ENCODE assay signal across 12 cellular contexts in the genomic region with DNA sequence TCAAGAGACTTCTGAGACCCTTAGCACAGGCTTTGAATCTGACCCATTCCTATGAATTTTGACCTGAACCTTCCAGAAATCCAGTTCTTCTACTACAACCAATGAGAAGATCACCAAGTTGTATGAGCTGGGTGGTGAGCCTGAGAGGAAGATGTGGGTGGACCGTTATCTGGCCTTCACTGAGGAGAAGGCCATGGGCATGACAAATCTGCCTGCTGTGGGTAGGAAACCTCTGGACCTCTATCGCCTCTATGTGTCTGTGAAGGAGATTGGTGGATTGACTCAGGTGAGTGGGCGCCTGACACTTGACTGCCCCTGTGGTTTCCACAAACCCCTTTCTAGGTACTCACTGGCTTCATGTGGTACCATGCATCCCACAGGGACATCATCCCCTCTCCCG. TPM values are rescaled to one million over a fixed set of nuclear protein-coding genes. Genes with fewer than 3 reads are reported as not detected.
A peak's percentile ranks its signal among the peaks of the same experiment; 100 is the strongest.
DNase-seq lines count a peak whose midpoint lies in the region; ATAC-seq and TF ChIP-seq lines count a peak whose summit lies in the region.
"Had no signal": no experiment of that assay in that cellular context is flagged by ENCODE, and none has a peak within 500 bp of the region (broad histone marks: within the 10 kb centered on the region; RNA-seq: fewer than 3 reads in every experiment).

No MANE protein-coding gene starts in this region.

- H3K27me3 ChIP-seq in WERI-Rb-1 (ENCODE audit: insufficient read depth, low read depth, severe bottlenecking): no peaks in the 10 kb centered on the region

- H3K27ac ChIP-seq in WERI-Rb-1: no peak overlapping the region

- no peak for DNase-seq in activated naive CD4-positive, alpha-beta T cell (lab: John Stamatoyannopoulos, UW)
- DNase-seq in activated naive CD8-positive, alpha-beta T cell treated with anti-CD3 and anti-CD28 coated beads, Interleukin-2, amount 10 ng/mL, durations not matched to agents 7 days and 5 days: no peak
- DNase-seq in myocyte (ENCODE audit: low read depth) (peak; percentile 2), NCI-H524 (lab: John Stamatoyannopoulos, UW) (no peak), WERI-Rb-1 (no peak)
- DNase-seq: Caco-2, foreskin fibroblast, NCI-H1048, NCI-H748 treated with DMSO at 0.1 percent for 48 hours had no signal

- H3K27ac Mint-ChIP-seq in activated naive CD4-positive, alpha-beta T cell treated with anti-CD3 and anti-CD28 coated beads, Interleukin-2, amount 50 U/mL, for 24 hours: peak overlapping the region; percentile 79
- H3K27ac Mint-ChIP-seq in activated naive CD8-positive, alpha-beta T cell treated with anti-CD3 and anti-CD28 coated beads, Interleukin-2, amount 10 ng/mL, durations not matched to agents 7 days and 5 days: peak overlapping the region; percentile 21
- H3K27ac Mint-ChIP-seq in stimulated activated naive CD8-positive, alpha-beta T cell treated with anti-CD3 and anti-CD28 coated beads, Interleukin-15, Interleukin-2, amounts not matched to agents 100 ng/mL and 50 ng/mL, for 24 hours: peak overlapping the region; percentile 84

- H3K4me1 Mint-ChIP-seq in activated naive CD4-positive, alpha-beta T cell treated with anti-CD3 and anti-CD28 coated beads, Interleukin-2, amount 50 U/mL, for 24 hours: peaks cover 23% of the 10 kb centered on the region
- H3K4me1 Mint-ChIP-seq in activated naive CD8-positive, alpha-beta T cell treated with anti-CD3 and anti-CD28 coated beads, Interleukin-2, amount 10 ng/mL, durations not matched to agents 7 days and 5 days: peaks cover 26% of the 10 kb centered on the region
- peaks cover 51% of the 10 kb centered on the region for H3K4me1 Mint-ChIP-seq in stimulated activated naive CD8-positive, alpha-beta T cell treated with anti-CD3 and anti-CD28 coated beads, Interleukin-15, Interleukin-2, amounts not matched to agents 100 ng/mL and 50 ng/mL, for 24 hours (ENCODE audit: low read depth)

- H3K9me3 Mint-ChIP-seq in activated naive CD4-positive, alpha-beta T cell treated with anti-CD3 and anti-CD28 coated beads, Interleukin-2, amount 50 U/mL, for 24 hours: no peaks in the 10 kb centered on the region
- no peaks in the 10 kb centered on the region for H3K9me3 Mint-ChIP-seq in activated naive CD8-positive, alpha-beta T cell treated with anti-CD3 and anti-CD28 coated beads, Interleukin-2, amount 10 ng/mL, durations not matched to agents 7 days and 5 days
- H3K9me3 Mint-ChIP-seq in stimulated activated naive CD8-positive, alpha-beta T cell treated with anti-CD3 and anti-CD28 coated beads, Interleukin-15, Interleukin-2, amounts not matched to agents 100 ng/mL and 50 ng/mL, for 24 hours: no peaks in the 10 kb centered on the region

- POLR2A ChIA-PET in activated naive CD8-positive, alpha-beta T cell treated with anti-CD3 and anti-CD28 coated beads, Interleukin-2, amount 10 ng/mL, durations not matched to agents 7 days and 5 days (lab: Charles Lee): interaction anchor here (1.0 kb wide), 1 partner anchor 20 kb away, joined by 4 read pairs; a partner anchor contains a TSS

- H3K27me3 Mint-ChIP-seq in activated naive CD4-positive, alpha-beta T cell treated with anti-CD3 and anti-CD28 coated beads, Interleukin-2, amount 50 U/mL, for 24 hours: no peaks in the 10 kb centered on the region
- H3K27me3 Mint-ChIP-seq in activated naive CD8-positive, alpha-beta T cell treated with anti-CD3 and anti-CD28 coated beads, Interleukin-2, amount 10 ng/mL, durations not matched to agents 7 days and 5 days: no peaks in the 10 kb centered on the region
- H3K27me3 Mint-ChIP-seq in stimulated activated naive CD8-positive, alpha-beta T cell treated with anti-CD3 and anti-CD28 coated beads, Interleukin-15, Interleukin-2, amounts not matched to agents 100 ng/mL and 50 ng/mL, for 24 hours: no peaks in the 10 kb centered on the region

- H3K4me3 Mint-ChIP-seq in activated naive CD4-positive, alpha-beta T cell treated with anti-CD3 and anti-CD28 coated beads, Interleukin-2, amount 50 U/mL, for 24 hours: no peak overlapping the region
- no peak overlapping the region for H3K4me3 Mint-ChIP-seq in activated naive CD8-positive, alpha-beta T cell treated with anti-CD3 and anti-CD28 coated beads, Interleukin-2, amount 10 ng/mL, durations not matched to agents 7 days and 5 days
- no peak overlapping the region for H3K4me3 Mint-ChIP-seq in stimulated activated naive CD8-positive, alpha-beta T cell treated with anti-CD3 and anti-CD28 coated beads, Interleukin-15, Interleukin-2, amounts not matched to agents 100 ng/mL and 50 ng/mL, for 24 hours

- peaks cover 100% of the 10 kb centered on the region for H3K36me3 ChIP-seq in WERI-Rb-1

- TF ChIP-seq CTCF in WERI-Rb-1 (IDR thresholded peaks at IDR 0.05; ENCODE audit: low read depth, low read length): no peak

- no peak for ATAC-seq in activated naive CD8-positive, alpha-beta T cell treated with anti-CD3 and anti-CD28 coated beads, Interleukin-2, amount 10 ng/mL, durations not matched to agents 7 days and 5 days (ENCODE audit: low read depth)
- ATAC-seq in HG03439 (IDR thresholded peaks at IDR 0.05; ENCODE audit: unreplicated experiment): no peak

- H3K9me3 ChIP-seq in WERI-Rb-1 (ENCODE audit: severe bottlenecking): no peaks in the 10 kb centered on the region
- H3K9me3 ChIP-seq: Caco-2 had no signal

- peaks cover 23% of the 10 kb centered on the region for H3K36me3 Mint-ChIP-seq in activated naive CD4-positive, alpha-beta T cell treated with anti-CD3 and anti-CD28 coated beads, Interleukin-2, amount 50 U/mL, for 24 hours
- peaks cover 64% of the 10 kb centered on the region for H3K36me3 Mint-ChIP-seq in activated naive CD8-positive, alpha-beta T cell treated with anti-CD3 and anti-CD28 coated beads, Interleukin-2, amount 10 ng/mL, durations not matched to agents 7 days and 5 days
- peaks cover 88% of the 10 kb centered on the region for H3K36me3 Mint-ChIP-seq in stimulated activated naive CD8-positive, alpha-beta T cell treated with anti-CD3 and anti-CD28 coated beads, Interleukin-15, Interleukin-2, amounts not matched to agents 100 ng/mL and 50 ng/mL, for 24 hours (ENCODE audit: low read depth)

- no peak overlapping the region for H3K4me3 ChIP-seq in WERI-Rb-1 (ENCODE audit: low read depth, low read length)

RNA-seq across cellular contexts. Expression of a gene that starts 20.0 kb away (rescaled TPM):
- total RNA-seq in activated naive CD8-positive, alpha-beta T cell treated with anti-CD3 and anti-CD28 coated beads, Interleukin-2, amount 10 ng/mL, durations not matched to agents 7 days and 5 days: 10 to 100 TPM; 21.5 TPM
- total RNA-seq in myocyte: 18.0 and 18.6 TPM in 2 replicates
- polyA plus RNA-seq in myocyte (2012): 17.4 TPM

RNA-seq across cellular contexts. Expression of a gene that starts 58.8 kb away (rescaled TPM):
- 10 to 100 TPM; 52.9 TPM for total RNA-seq in activated naive CD8-positive, alpha-beta T cell treated with anti-CD3 and anti-CD28 coated beads, Interleukin-2, amount 10 ng/mL, durations not matched to agents 7 days and 5 days
- total RNA-seq in myocyte: 11.8 and 11.9 TPM in 2 replicates
- polyA plus RNA-seq in myocyte (2012): 12.2 TPM

Comparison
In these comparisons a context has a peak if more than half of its experiments do, and no peak if none do; other contexts are left out.
1. H3K27ac Mint-ChIP-seq: peak in every context shown above with its lines; median percentile 84 in stimulated activated naive CD8-positive, alpha-beta T cell treated with anti-CD3 and anti-CD28 coated beads, Interleukin-15, Interleukin-2, amounts not matched to agents 100 ng/mL and 50 ng/mL, for 24 hours; 79 in activated naive CD4-positive, alpha-beta T cell treated with anti-CD3 and anti-CD28 coated beads, Interleukin-2, amount 50 U/mL, for 24 hours; 21 in activated naive CD8-positive, alpha-beta T cell treated with anti-CD3 and anti-CD28 coated beads, Interleukin-2, amount 10 ng/mL, durations not matched to agents 7 days and 5 days.